2 cellular contexts compared by ENCODE assay signal in genomic region chr1:169488157-169488556, GRCh38.
A peak's percentile ranks its signal among the peaks of the same experiment; 100 is the strongest.
TF ChIP-seq lines count a peak whose summit lies in the region.

No MANE protein-coding gene starts in this region.

TF ChIP-seq in GM23338, 12 proteins besides CTCF, POLR2A, EP300 and RAD21:
- TF ChIP-seq EZH2phosphoT487 (IDR thresholded peaks at IDR 0.05; ENCODE audit: unreplicated experiment): no peak
- TF ChIP-seq ETS1 (IDR thresholded peaks at IDR 0.05): no peak
- no peak for TF ChIP-seq CREB1 (CRISPR knock-in tag; IDR thresholded peaks at IDR 0.05; ENCODE audit: low read depth)
- TF ChIP-seq POLR2AphosphoS5 (IDR thresholded peaks at IDR 0.05; ENCODE audit: low read depth): no peak
- no peak for TF ChIP-seq NANOG (IDR thresholded peaks at IDR 0.05; ENCODE audit: borderline replicate concordance)
- TF ChIP-seq ZNF114 (CRISPR knock-in tag; IDR thresholded peaks at IDR 0.05): no peak
- TF ChIP-seq REST (IDR thresholded peaks at IDR 0.05; ENCODE audit: unreplicated experiment): no peak
- no peak for TF ChIP-seq EZH2 (IDR thresholded peaks at IDR 0.05; ENCODE audit: low read depth, unreplicated experiment)
- no peak for TF ChIP-seq STAT1 (IDR thresholded peaks at IDR 0.05; ENCODE audit: unreplicated experiment)
- no peak for TF ChIP-seq ZNF331 (CRISPR knock-in tag; IDR thresholded peaks at IDR 0.05; ENCODE audit: low read depth)
- no peak for TF ChIP-seq ZNF462 (CRISPR knock-in tag; IDR thresholded peaks at IDR 0.05)
- no peak for TF ChIP-seq JUNB (IDR thresholded peaks at IDR 0.05; ENCODE audit: unreplicated experiment)
TF ChIP-seq in GM23338: peak in this region for 0.

TF ChIP-seq in K562, 482 proteins besides CTCF, POLR2A, EP300 and RAD21:
- TF ChIP-seq NELFE (IDR thresholded peaks at IDR 0.05; ENCODE audit: insufficient read depth, insufficient read length) (no peak), MLLT1 (IDR thresholded peaks at IDR 0.05) (no peak), MITF (IDR thresholded peaks at IDR 0.05) (no peak), E2F4 (CRISPR knock-in tag; IDR thresholded peaks at IDR 0.05; ENCODE audit: low read depth) (no peak), EP400 (IDR thresholded peaks at IDR 0.05) (no peak), NCOR1 (IDR thresholded peaks at IDR 0.05) (peak; percentile 23; the same call in 1 of the 2 replicates), TCFL5 (CRISPR knock-in tag; conservative IDR thresholded peaks at IDR 0.05) (no peak), FIP1L1 (IDR thresholded peaks at IDR 0.05; ENCODE audit: low read depth, low read length, poor library complexity, severe bottlenecking) (no peak), TEAD2 (tag; IDR thresholded peaks at IDR 0.05) (no peak), CSDE1 (IDR thresholded peaks at IDR 0.05) (no peak), MXD1 (CRISPR knock-in tag; IDR thresholded peaks at IDR 0.05; ENCODE audit: borderline replicate concordance, poor library complexity, severe bottlenecking) (no peak), SLC30A9 (CRISPR knock-in tag; IDR thresholded peaks at IDR 0.05) (no peak), JUN (IDR thresholded peaks at IDR 0.05; ENCODE audit: borderline replicate concordance, low read depth, low read length) (no peak), JUN (CRISPR knock-in tag; IDR thresholded peaks at IDR 0.05; ENCODE audit: borderline replicate concordance) (no peak), KDM4B (IDR thresholded peaks at IDR 0.05; ENCODE audit: borderline replicate concordance in 2 of 2, low read depth in 1 of 2) (no peak), CTBP1 (IDR thresholded peaks at IDR 0.05; ENCODE audit: borderline replicate concordance) (no peak), TBP (optimal IDR thresholded peaks at IDR 0.05; ENCODE audit: low read depth, low read length) (no peak), POU5F1 (IDR thresholded peaks at IDR 0.05; ENCODE audit: borderline replicate concordance, low read depth, low read length, partially characterized antibody) (no peak), RCOR1 (IDR thresholded peaks at IDR 0.05; ENCODE audit: borderline replicate concordance in 1 of 2, low read depth in 2 of 2, low read length in 2 of 2) (peak; percentile 52 to 77; a peak in 3 of 4 replicates), ZNF12 (CRISPR knock-in tag; IDR thresholded peaks at IDR 0.05) (no peak), BCLAF1 (IDR thresholded peaks at IDR 0.05; ENCODE audit: borderline replicate concordance in 1 of 2, control insufficient read depth in 1 of 2, low read depth in 2 of 2, low read length in 1 of 2) (no peak), ZMIZ1 (IDR thresholded peaks at IDR 0.05; ENCODE audit: low read depth in 2 of 2, low read length in 2 of 2) (no peak), TGIF2 (CRISPR knock-in tag; IDR thresholded peaks at IDR 0.05) (no peak), KDM1A (IDR thresholded peaks at IDR 0.05) (peak; percentile 86 to 87), SPI1 (IDR thresholded peaks at IDR 0.05; ENCODE audit: borderline replicate concordance, low read depth, low read length) (peak; percentile 78), NFIC (IDR thresholded peaks at IDR 0.05) (peak; percentile 57), POLR2B (IDR thresholded peaks at IDR 0.05; ENCODE audit: low read depth, partially characterized antibody) (no peak), ZNF133 (CRISPR knock-in tag; IDR thresholded peaks at IDR 0.05) (no peak), CBFA2T3 (IDR thresholded peaks at IDR 0.05) (peak; percentile 60), NCOA1 (IDR thresholded peaks at IDR 0.05; ENCODE audit: low read depth) (no peak), BRD9 (IDR thresholded peaks at IDR 0.05; ENCODE audit: low read depth, partially characterized antibody) (no peak), NUFIP1 (IDR thresholded peaks at IDR 0.05; ENCODE audit: partially characterized antibody) (no peak), TEAD4 (IDR thresholded peaks at IDR 0.05; ENCODE audit: low read length) (peak; percentile 50; the same call in 1 of the 2 replicates), TEAD4 (CRISPR knock-in tag; IDR thresholded peaks at IDR 0.05; ENCODE audit: borderline replicate concordance) (no peak), SAP30 (IDR thresholded peaks at IDR 0.05; ENCODE audit: borderline replicate concordance, insufficient read depth, low read depth, low read length, poor library complexity, severe bottlenecking) (no peak), ZNF174 (CRISPR knock-in tag; IDR thresholded peaks at IDR 0.05) (no peak), HNRNPH1 (optimal IDR thresholded peaks at IDR 0.05; ENCODE audit: low read depth, low read length) (no peak), ZNF165 (CRISPR knock-in tag; IDR thresholded peaks at IDR 0.05; ENCODE audit: borderline replicate concordance) (no peak), CCAR2 (IDR thresholded peaks at IDR 0.05; ENCODE audit: low read depth, low read length) (no peak), POLR3G (IDR thresholded peaks at IDR 0.05; ENCODE audit: extremely low read depth, insufficient read length, insufficient replicate concordance) (no peak), ZFP30 (CRISPR knock-in tag; IDR thresholded peaks at IDR 0.05; ENCODE audit: borderline replicate concordance) (no peak), MAX (CRISPR knock-in tag; IDR thresholded peaks at IDR 0.05) (no peak), ZNF551 (CRISPR knock-in tag; IDR thresholded peaks at IDR 0.05) (no peak), CBX2 (IDR thresholded peaks at IDR 0.05; ENCODE audit: insufficient read depth, low read length, poor library complexity, severe bottlenecking) (no peak), PHTF2 (CRISPR knock-in tag; IDR thresholded peaks at IDR 0.05) (no peak), L3MBTL2 (IDR thresholded peaks at IDR 0.05) (no peak), ELF2 (CRISPR knock-in tag; IDR thresholded peaks at IDR 0.05) (no peak), ATF3 (IDR thresholded peaks at IDR 0.05) (0 out of 2 replicates have a peak, but pooled peaks have one; percentile 48), ATF3 (CRISPR knock-in tag; conservative IDR thresholded peaks at IDR 0.05) (no peak), TAF7 (tag; IDR thresholded peaks at IDR 0.05) (no peak), ZNF695 (CRISPR knock-in tag; IDR thresholded peaks at IDR 0.05) (no peak), NFATC3 (IDR thresholded peaks at IDR 0.05) (no peak), ELF1 (tag; IDR thresholded peaks at IDR 0.05) (no peak)
TF ChIP-seq in K562: peak in this region for 8.
